In genomic region chr2:190507135-190507534, GRCh38 we compare ENCODE assay signal across 12 cellular contexts. TPM values are rescaled to one million over a fixed set of nuclear protein-coding genes. Genes with fewer than 3 reads are reported as not detected.
A peak's percentile ranks its signal among the peaks of the same experiment; 100 is the strongest.
DNase-seq lines count a peak whose midpoint lies in the region; ATAC-seq lines count a peak whose summit lies in the region.
"Had no signal": no experiment of that assay in that cellular context is flagged by ENCODE, and none has a peak within 500 bp of the region (broad histone marks: within the 10 kb centered on the region; RNA-seq: fewer than 3 reads in every experiment).

No MANE protein-coding gene starts in this region.

- H3K27ac Mint-ChIP-seq in T-helper 17 cell (peak overlapping the region; percentile 60), naive B cell (peak overlapping the region; percentile 12 to 97 (median 90))

- no peak for ATAC-seq in T-helper 17 cell
- peak; percentile 62 to 70 for ATAC-seq in naive B cell (ENCODE audit: low read depth in 2 of 2)
- no peak for ATAC-seq in HG02938 (IDR thresholded peaks at IDR 0.05; ENCODE audit: unreplicated experiment)
- ATAC-seq: HepG2 had no signal

- peaks cover 5% of the 10 kb centered on the region for H3K4me1 Mint-ChIP-seq in T-helper 17 cell
- H3K4me1 Mint-ChIP-seq in naive B cell: peaks cover 20 to 33% (median 21%) of the 10 kb centered on the region in 3 donors

- H3K27me3 Mint-ChIP-seq in T-helper 17 cell: no peaks in the 10 kb centered on the region
- H3K27me3 Mint-ChIP-seq in naive B cell: no peaks in the 10 kb centered on the region
- H3K27me3 Mint-ChIP-seq: CD8-positive, alpha-beta memory T cell had no signal

- no peak overlapping the region for H3K4me3 Mint-ChIP-seq in T-helper 17 cell
- peak overlapping the region in 5 of 8 donors; percentile 51 to 83 (median 73) for H3K4me3 Mint-ChIP-seq in naive B cell
- H3K4me3 Mint-ChIP-seq: CD8-positive, alpha-beta memory T cell had no signal

- no peaks in the 10 kb centered on the region for H3K9me3 ChIP-seq in T-helper 17 cell (ENCODE audit: control insufficient read depth, low read length, poor library complexity, severe bottlenecking)

- peak; percentile 87 for DNase-seq in COR-L47 (lab: John Stamatoyannopoulos, UW)
- DNase-seq in NCI-H1105 treated with DMSO at 0.1 percent for 48 hours (lab: John Stamatoyannopoulos, UW): peak; percentile 90
- no peak for DNase-seq in T-helper 17 cell
- no peak for DNase-seq in naive B cell
- no peak for DNase-seq in cortex of kidney (lab: John Stamatoyannopoulos, UW)
- no peak for DNase-seq in HUDEP-2 (lab: John Stamatoyannopoulos, UW; ENCODE audit: unreplicated experiment in 76 of 76)
- DNase-seq in stimulated activated CD8-positive, alpha-beta memory T cell treated with anti-CD3 and anti-CD28 coated beads, Interleukin-4, amount 100 ng/mL, for 48 hours: no peak
- DNase-seq: activated CD4-positive, alpha-beta T cell treated with anti-CD3 and anti-CD28 coated beads for 4 hours; CD8-positive, alpha-beta memory T cell; stimulated activated CD4-positive, alpha-beta T cell treated with anti-CD3 and anti-CD28 coated beads, Interleukin-12 subunit alpha, Interleukin-12 subunit beta, amount 100 ng/mL, for 4 hours had no signal

- H3K36me3 Mint-ChIP-seq in T-helper 17 cell (ENCODE audit: low read depth) (peaks cover 6% of the 10 kb centered on the region), naive B cell (peaks cover 8 to 9% of the 10 kb centered on the region in 2 donors)

- no peaks in the 10 kb centered on the region for H3K9me3 Mint-ChIP-seq in naive B cell
- H3K9me3 Mint-ChIP-seq: CD8-positive, alpha-beta memory T cell had no signal

RNA-seq across cellular contexts. Expression of gene NEMP2, which starts 27.4 kb away (rescaled TPM):
- 10 to 100 TPM; 12.7 to 15.1 TPM for total RNA-seq in T-helper 17 cell
- polyA plus RNA-seq in naive B cell (ENCODE audit: low read depth in 6 of 6): 10 to 100 TPM in 1 of 6 donors, 1 to 10 TPM in 5; 7.1 to 18.5 (median 9.4) TPM

Comparison
In these comparisons a context has a peak if more than half of its experiments do, and no peak if none do; other contexts are left out.
1. DNase-seq: peak in COR-L47 (single experiment) and NCI-H1105 treated with DMSO at 0.1 percent for 48 hours (single experiment); none in T-helper 17 cell (0 of 3), naive B cell (single experiment), cortex of kidney (single experiment), HUDEP-2 (0 of 76) and stimulated activated CD8-positive, alpha-beta memory T cell treated with anti-CD3 and anti-CD28 coated beads, Interleukin-4, amount 100 ng/mL, for 48 hours (single experiment).
2. ATAC-seq: peak in naive B cell (2 of 2); none in T-helper 17 cell (single experiment) and HG02938 (single experiment).